In the genomic region with DNA sequence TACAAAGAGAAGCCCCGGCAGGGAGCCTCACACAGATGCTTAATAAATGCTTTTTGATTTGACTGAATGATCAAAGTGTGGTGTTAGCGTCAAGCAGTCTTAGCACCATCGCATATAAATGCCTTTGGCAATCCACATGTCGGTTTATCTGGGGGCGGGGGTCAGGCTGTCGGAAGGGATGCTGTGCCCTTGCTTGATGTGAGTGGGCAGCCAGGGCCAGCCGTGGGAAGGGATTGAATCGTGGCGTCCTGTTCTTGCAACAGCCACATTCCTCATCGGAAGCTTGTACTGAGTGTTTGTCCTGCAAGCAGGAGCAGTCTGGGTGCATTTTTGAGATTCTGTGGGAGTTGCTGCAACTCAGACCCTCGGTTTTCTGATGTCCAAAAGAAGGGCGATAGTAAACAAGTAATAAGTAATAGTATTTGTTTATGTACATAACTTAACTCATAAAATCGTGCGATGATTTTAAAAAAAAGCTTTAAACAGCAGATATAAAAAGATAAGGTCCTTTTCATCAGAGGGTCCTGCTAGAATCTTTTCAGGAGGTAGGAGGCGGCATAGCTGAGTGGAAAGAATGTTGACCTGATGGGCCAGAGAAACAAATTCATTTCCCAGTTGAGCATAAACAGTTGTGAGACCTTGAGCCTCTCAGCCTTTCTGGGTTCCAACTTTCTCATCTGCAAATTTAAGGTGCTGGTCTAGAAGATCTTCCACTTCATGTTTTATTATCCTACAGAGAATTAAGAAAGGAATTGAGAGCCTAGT, we compare ENCODE assay signal across 11 cellular contexts.
DNase-seq lines count a peak whose midpoint lies in the region; FAIRE-seq and TF ChIP-seq lines count a peak whose summit lies in the region.
"Had no signal": no experiment of that assay in that cellular context is flagged by ENCODE, and none has a peak within 500 bp of the region (broad histone marks: within the 10 kb centered on the region; RNA-seq: fewer than 3 reads in every experiment).

No MANE protein-coding gene starts in this region.

- peaks cover 3% of the 10 kb centered on the region; the same call in 1 of the 2 replicates for H3K27me3 ChIP-seq in BJ (ENCODE audit: control insufficient read depth, insufficient read depth, low read length)
- H3K27me3 ChIP-seq in MG63 = no peaks in the 10 kb centered on the region

- DNase-seq in BJ (ENCODE audit: low read depth) (no peak), astrocyte of the hippocampus (ENCODE audit: low read depth, low spot score) (peak; percentile 81), hepatic stellate cell (ENCODE audit: low spot score) (peak; percentile 16), posterior vena cava (ENCODE audit: low spot score) (peak; percentile 69), KBM-7 (no peak), GM12891 (ENCODE audit: insufficient read length, low spot score) (no peak), MG63 (no peak)
- DNase-seq in stimulated activated CD4-positive, alpha-beta T cell treated with anti-CD3 and anti-CD28 coated beads, Interleukin-4, amount 100 ng/mL, for 1 hour = no peak
- DNase-seq: effector CD8-positive, alpha-beta T cell; NCI-H446 treated with DMSO at 0.1 percent for 48 hours had no signal

- POLR2A ChIA-PET in BJ (lab: Charles Lee) = no interaction called here

- intact Hi-C loops in posterior vena cava (cut with DNase I) = loop anchor here in 1 of 2 donors (5.0 kb wide), 1 partner anchor 384 kb away; no protein-coding TSS in a partner anchor

- CTCF ChIA-PET in BJ (lab: Yijun Ruan, JAX) = interaction anchor here (0.6 to 0.8 kb wide), 3 partner anchors 133 to 418 kb away, joined by 3 read pairs; no protein-coding TSS in a partner anchor

- in situ Hi-C loops in KBM-7 (cut with MboI; ENCODE audit: low pct_unique_long_range_greater_than_20kb, low sequenced_read_pairs) = no loop called here

- no peaks in the 10 kb centered on the region for H3K36me3 ChIP-seq in BJ (ENCODE audit: control insufficient read depth, insufficient read depth, low read length)
- H3K36me3 ChIP-seq in MG63 = no peaks in the 10 kb centered on the region
- H3K36me3 ChIP-seq: HAP-1 had no signal

- no peaks in the 10 kb centered on the region for H3K9me3 ChIP-seq in MG63
- H3K9me3 ChIP-seq: HAP-1 had no signal

- no peak for TF ChIP-seq POLR2A in GM12891 (IDR thresholded peaks at IDR 0.05; ENCODE audit: low read depth, low read length)

- no peak for FAIRE-seq in GM12891 (lab: Jason Lieb, UNC)

- TF ChIP-seq CTCF in BJ (IDR thresholded peaks at IDR 0.05; ENCODE audit: insufficient read depth, low read depth, low read length) = peak; percentile 13; the same call in 1 of the 2 replicates

- H3K4me3 ChIP-seq in BJ (ENCODE audit: low read depth, low read length) (no peak overlapping the region), MG63 (no peak overlapping the region)
- H3K4me3 ChIP-seq: HAP-1 had no signal

TF ChIP-seq in GM12891, 5 proteins besides CTCF, POLR2A, EP300 and RAD21:
- TF ChIP-seq PAX5 (IDR thresholded peaks at IDR 0.05; ENCODE audit: insufficient read depth, low read length, severe bottlenecking) (no peak), SPI1 (IDR thresholded peaks at IDR 0.05; ENCODE audit: low read depth, low read length) (no peak), POU2F2 (IDR thresholded peaks at IDR 0.05; ENCODE audit: low read depth, low read length) (no peak), POLR2AphosphoS5 (IDR thresholded peaks at IDR 0.05; ENCODE audit: low read depth, low read length) (no peak), TAF1 (IDR thresholded peaks at IDR 0.05; ENCODE audit: low read depth, low read length) (no peak)

Comparison
In these comparisons a context has a peak if more than half of its experiments do, and no peak if none do; other contexts are left out.
1. DNase-seq: peak in astrocyte of the hippocampus (single experiment), hepatic stellate cell (single experiment) and posterior vena cava (single experiment); none in BJ (single experiment), KBM-7 (single experiment), GM12891 (single experiment), MG63 (single experiment) and stimulated activated CD4-positive, alpha-beta T cell treated with anti-CD3 and anti-CD28 coated beads, Interleukin-4, amount 100 ng/mL, for 1 hour (single experiment).